Comparison of ENCODE assay signal across 1 cellular context in the genomic region with DNA sequence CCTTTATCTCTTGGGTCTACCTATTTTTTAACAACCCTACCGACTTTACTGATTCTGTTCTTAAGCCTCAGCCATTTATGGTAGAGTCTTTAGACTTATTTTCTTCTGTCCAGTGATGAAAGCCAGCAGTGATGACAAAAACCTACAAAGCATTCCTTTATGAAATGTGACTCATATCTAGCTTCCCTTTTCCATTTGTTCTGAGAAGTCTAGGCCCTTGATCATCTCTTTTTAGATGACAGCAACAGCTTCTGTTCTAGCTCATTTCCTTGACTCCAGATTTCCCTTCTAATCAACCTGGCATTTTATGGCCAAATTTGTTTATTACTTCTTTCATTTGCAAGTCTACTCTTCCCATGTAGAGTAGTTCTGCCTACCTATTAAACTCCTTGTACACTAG.
TF ChIP-seq lines count a peak whose summit lies in the region.

No MANE protein-coding gene starts in this region.

TF ChIP-seq in SK-N-SH, 30 proteins besides CTCF, POLR2A, EP300 and RAD21:
- TF ChIP-seq REST (IDR thresholded peaks at IDR 0.05; ENCODE audit: low read depth, low read length) (no peak), SMC3 (IDR thresholded peaks at IDR 0.05; ENCODE audit: low read depth, low read length) (no peak), ZBTB33 (IDR thresholded peaks at IDR 0.05; ENCODE audit: borderline replicate concordance, low read depth) (no peak), RCOR1 (IDR thresholded peaks at IDR 0.05; ENCODE audit: low read length) (no peak), NFIC (IDR thresholded peaks at IDR 0.05; ENCODE audit: borderline replicate concordance) (peak; percentile 15; the same call in 1 of the 2 replicates), GATA2 (CRISPR knock-in tag; IDR thresholded peaks at IDR 0.05) (no peak), FOSL2 (IDR thresholded peaks at IDR 0.05; ENCODE audit: borderline replicate concordance, low read depth) (peak; percentile 68; the same call in 1 of the 2 replicates), EZH2phosphoT487 (IDR thresholded peaks at IDR 0.05; ENCODE audit: borderline replicate concordance, low read depth) (no peak), FOXM1 (IDR thresholded peaks at IDR 0.05; ENCODE audit: low read depth) (no peak), NRF1 (IDR thresholded peaks at IDR 0.05; ENCODE audit: low read depth, low read length) (no peak), POLR2AphosphoS5 (IDR thresholded peaks at IDR 0.05; ENCODE audit: low read depth, low read length) (no peak), CHD2 (IDR thresholded peaks at IDR 0.05; ENCODE audit: low read length, partially characterized antibody) (no peak), SIN3A (IDR thresholded peaks at IDR 0.05; ENCODE audit: borderline replicate concordance, low read depth, low read length) (no peak), RXRA (IDR thresholded peaks at IDR 0.05; ENCODE audit: borderline replicate concordance, low read depth) (no peak), TCF12 (IDR thresholded peaks at IDR 0.05) (peak; percentile 87), MXI1 (IDR thresholded peaks at IDR 0.05; ENCODE audit: low read depth, low read length) (no peak), FOXJ3 (CRISPR knock-in tag; IDR thresholded peaks at IDR 0.05) (no peak), TAF1 (IDR thresholded peaks at IDR 0.05; ENCODE audit: borderline replicate concordance, low read depth, low read length) (no peak), JUND (IDR thresholded peaks at IDR 0.05) (peak; percentile 56), GABPA (IDR thresholded peaks at IDR 0.05; ENCODE audit: low read depth) (no peak), ELF1 (IDR thresholded peaks at IDR 0.05) (no peak), RFX5 (IDR thresholded peaks at IDR 0.05; ENCODE audit: low read length) (no peak), TEAD4 (IDR thresholded peaks at IDR 0.05; ENCODE audit: borderline replicate concordance, insufficient read depth) (no peak), YY1 (IDR thresholded peaks at IDR 0.05; ENCODE audit: low read depth) (no peak), MEF2A (IDR thresholded peaks at IDR 0.05; ENCODE audit: borderline replicate concordance, low read depth) (no peak), PBX3 (IDR thresholded peaks at IDR 0.05) (peak; percentile 84)
- TF ChIP-seq, protein P1, sequence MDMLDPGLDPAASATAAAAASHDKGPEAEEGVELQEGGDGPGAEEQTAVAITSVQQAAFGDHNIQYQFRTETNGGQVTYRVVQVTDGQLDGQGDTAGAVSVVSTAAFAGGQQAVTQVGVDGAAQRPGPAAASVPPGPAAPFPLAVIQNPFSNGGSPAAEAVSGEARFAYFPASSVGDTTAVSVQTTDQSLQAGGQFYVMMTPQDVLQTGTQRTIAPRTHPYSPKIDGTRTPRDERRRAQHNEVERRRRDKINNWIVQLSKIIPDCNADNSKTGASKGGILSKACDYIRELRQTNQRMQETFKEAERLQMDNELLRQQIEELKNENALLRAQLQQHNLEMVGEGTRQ (IDR thresholded peaks at IDR 0.05; ENCODE audit: borderline replicate concordance, low read depth, low read length): no peak
- TF ChIP-seq, protein P2, sequence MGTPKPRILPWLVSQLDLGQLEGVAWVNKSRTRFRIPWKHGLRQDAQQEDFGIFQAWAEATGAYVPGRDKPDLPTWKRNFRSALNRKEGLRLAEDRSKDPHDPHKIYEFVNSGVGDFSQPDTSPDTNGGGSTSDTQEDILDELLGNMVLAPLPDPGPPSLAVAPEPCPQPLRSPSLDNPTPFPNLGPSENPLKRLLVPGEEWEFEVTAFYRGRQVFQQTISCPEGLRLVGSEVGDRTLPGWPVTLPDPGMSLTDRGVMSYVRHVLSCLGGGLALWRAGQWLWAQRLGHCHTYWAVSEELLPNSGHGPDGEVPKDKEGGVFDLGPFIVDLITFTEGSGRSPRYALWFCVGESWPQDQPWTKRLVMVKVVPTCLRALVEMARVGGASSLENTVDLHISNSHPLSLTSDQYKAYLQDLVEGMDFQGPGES (IDR thresholded peaks at IDR 0.05; ENCODE audit: low read depth, low read length): no peak
- TF ChIP-seq, protein P3, sequence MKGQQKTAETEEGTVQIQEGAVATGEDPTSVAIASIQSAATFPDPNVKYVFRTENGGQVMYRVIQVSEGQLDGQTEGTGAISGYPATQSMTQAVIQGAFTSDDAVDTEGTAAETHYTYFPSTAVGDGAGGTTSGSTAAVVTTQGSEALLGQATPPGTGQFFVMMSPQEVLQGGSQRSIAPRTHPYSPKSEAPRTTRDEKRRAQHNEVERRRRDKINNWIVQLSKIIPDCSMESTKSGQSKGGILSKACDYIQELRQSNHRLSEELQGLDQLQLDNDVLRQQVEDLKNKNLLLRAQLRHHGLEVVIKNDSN (IDR thresholded peaks at IDR 0.05; ENCODE audit: borderline replicate concordance, low read depth): no peak
- TF ChIP-seq, protein P4, sequence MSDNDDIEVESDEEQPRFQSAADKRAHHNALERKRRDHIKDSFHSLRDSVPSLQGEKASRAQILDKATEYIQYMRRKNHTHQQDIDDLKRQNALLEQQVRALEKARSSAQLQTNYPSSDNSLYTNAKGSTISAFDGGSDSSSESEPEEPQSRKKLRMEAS (IDR thresholded peaks at IDR 0.05; ENCODE audit: low read depth): 0 out of 2 replicates have a peak, but pooled peaks have one; percentile 17
